1 cellular context compared by ENCODE assay signal in the genomic region with DNA sequence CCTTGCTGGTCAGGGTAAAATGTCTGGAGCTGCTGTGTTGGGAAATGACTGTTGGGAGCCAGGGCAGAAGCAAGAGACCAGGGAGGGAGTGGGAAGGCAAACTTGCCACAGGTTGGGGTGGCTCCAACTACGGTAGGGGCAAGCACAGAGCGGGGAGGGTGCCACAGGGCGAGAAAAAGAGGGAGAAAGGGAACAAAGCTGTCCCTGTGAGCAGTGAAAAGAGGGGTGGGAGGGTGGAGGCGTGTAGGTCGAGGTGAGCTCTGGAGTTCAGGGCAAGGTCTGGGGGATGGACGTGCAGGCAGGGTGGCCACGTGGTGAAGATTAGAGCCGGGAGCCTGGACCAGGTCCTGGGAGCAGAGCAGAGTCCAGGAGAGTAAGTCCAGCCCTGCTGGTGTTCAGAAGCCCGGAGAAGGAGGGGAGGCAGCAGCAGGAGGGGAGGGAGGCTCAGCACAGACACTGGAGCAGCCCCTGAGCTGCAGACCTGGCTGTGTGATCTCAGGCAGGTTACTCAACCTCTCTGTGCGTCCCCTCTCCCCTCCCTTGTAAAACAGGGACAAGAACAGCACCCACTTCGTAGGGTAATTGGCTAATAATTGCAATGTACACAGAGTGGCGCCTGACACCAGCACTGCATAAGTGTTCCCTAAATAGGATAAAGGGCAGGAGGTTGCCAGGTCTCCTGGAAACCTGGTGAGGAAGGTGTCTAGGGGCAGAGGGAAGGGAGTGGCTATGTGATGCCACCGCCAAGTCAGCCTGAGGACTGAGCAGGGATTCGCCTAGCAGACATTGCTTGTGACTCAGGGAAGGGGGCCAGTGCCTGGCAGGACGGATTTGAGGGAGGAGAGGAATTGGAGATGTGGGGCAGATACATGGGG.
TF ChIP-seq lines count a peak whose summit lies in the region.

No MANE protein-coding gene starts in this region.

TF ChIP-seq in WTC11, 78 proteins besides CTCF, POLR2A, EP300 and RAD21 (continued from another document):
- TF ChIP-seq, protein P1, sequence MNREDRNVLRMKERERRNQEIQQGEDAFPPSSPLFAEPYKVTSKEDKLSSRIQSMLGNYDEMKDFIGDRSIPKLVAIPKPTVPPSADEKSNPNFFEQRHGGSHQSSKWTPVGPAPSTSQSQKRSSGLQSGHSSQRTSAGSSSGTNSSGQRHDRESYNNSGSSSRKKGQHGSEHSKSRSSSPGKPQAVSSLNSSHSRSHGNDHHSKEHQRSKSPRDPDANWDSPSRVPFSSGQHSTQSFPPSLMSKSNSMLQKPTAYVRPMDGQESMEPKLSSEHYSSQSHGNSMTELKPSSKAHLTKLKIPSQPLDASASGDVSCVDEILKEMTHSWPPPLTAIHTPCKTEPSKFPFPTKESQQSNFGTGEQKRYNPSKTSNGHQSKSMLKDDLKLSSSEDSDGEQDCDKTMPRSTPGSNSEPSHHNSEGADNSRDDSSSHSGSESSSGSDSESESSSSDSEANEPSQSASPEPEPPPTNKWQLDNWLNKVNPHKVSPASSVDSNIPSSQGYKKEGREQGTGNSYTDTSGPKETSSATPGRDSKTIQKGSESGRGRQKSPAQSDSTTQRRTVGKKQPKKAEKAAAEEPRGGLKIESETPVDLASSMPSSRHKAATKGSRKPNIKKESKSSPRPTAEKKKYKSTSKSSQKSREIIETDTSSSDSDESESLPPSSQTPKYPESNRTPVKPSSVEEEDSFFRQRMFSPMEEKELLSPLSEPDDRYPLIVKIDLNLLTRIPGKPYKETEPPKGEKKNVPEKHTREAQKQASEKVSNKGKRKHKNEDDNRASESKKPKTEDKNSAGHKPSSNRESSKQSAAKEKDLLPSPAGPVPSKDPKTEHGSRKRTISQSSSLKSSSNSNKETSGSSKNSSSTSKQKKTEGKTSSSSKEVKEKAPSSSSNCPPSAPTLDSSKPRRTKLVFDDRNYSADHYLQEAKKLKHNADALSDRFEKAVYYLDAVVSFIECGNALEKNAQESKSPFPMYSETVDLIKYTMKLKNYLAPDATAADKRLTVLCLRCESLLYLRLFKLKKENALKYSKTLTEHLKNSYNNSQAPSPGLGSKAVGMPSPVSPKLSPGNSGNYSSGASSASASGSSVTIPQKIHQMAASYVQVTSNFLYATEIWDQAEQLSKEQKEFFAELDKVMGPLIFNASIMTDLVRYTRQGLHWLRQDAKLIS (CRISPR knock-in tag; IDR thresholded peaks at IDR 0.05; ENCODE audit: borderline replicate concordance) = no peak
- TF ChIP-seq ZNF671 (CRISPR knock-in tag; IDR thresholded peaks at IDR 0.05) (no peak), TEAD1 (CRISPR knock-in tag; IDR thresholded peaks at IDR 0.05) (no peak), ZNF219 (CRISPR knock-in tag; IDR thresholded peaks at IDR 0.05; ENCODE audit: borderline replicate concordance) (no peak), ZNF263 (CRISPR knock-in tag; IDR thresholded peaks at IDR 0.05; ENCODE audit: low read depth) (no peak), MYBL2 (CRISPR knock-in tag; IDR thresholded peaks at IDR 0.05) (no peak), ZNF396 (CRISPR knock-in tag; IDR thresholded peaks at IDR 0.05; ENCODE audit: borderline replicate concordance) (no peak), ZNF232 (CRISPR knock-in tag; IDR thresholded peaks at IDR 0.05) (no peak), TEAD4 (CRISPR knock-in tag; IDR thresholded peaks at IDR 0.05) (no peak)
- TF ChIP-seq, protein P2, sequence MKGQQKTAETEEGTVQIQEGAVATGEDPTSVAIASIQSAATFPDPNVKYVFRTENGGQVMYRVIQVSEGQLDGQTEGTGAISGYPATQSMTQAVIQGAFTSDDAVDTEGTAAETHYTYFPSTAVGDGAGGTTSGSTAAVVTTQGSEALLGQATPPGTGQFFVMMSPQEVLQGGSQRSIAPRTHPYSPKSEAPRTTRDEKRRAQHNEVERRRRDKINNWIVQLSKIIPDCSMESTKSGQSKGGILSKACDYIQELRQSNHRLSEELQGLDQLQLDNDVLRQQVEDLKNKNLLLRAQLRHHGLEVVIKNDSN (CRISPR knock-in tag; IDR thresholded peaks at IDR 0.05) = no peak
- TF ChIP-seq, protein P3, sequence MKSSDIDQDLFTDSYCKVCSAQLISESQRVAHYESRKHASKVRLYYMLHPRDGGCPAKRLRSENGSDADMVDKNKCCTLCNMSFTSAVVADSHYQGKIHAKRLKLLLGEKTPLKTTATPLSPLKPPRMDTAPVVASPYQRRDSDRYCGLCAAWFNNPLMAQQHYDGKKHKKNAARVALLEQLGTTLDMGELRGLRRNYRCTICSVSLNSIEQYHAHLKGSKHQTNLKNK (CRISPR knock-in tag; IDR thresholded peaks at IDR 0.05) = no peak
